1 cellular context compared by ENCODE assay signal in the genomic region with DNA sequence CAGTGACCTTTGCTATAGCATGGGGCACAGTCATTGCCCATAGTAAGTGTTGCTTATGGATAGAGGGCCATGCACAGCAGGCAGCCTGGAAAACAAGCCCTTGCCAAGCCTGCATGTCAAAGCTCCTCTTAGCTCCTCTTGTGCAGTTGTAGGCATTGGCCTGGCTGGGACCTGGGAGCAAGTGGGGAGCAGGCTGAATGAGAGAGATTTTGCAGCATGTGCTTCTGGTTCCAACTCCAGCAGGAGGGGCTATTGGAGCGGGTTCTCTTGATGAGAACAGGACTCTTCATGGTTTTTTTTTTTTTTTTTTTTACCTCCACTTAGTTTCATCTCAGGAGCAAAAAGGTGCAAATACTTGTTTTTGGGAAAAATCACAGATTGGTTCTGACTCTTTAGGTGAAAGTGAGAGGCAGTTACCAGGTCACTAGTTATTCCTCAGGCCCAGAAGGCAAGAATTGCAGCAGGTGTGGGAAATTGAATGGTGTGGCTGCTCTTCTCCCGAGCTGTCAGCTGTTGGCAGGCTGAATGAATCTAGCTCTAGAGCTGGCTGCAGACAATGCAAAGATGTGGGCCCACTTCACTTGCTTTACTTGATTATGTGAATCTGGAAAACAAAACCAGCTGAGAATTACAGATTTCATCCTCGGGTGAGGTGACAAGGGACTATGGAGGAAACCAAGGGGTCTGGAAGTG.
TF ChIP-seq lines count a peak whose summit lies in the region.

No MANE protein-coding gene starts in this region.

TF ChIP-seq in neural cell, 6 proteins besides CTCF, POLR2A, EP300 and RAD21 (continued from another document):
- TF ChIP-seq TAF1 (IDR thresholded peaks at IDR 0.05; ENCODE audit: low read depth) = no peak
TF ChIP-seq in neural cell: peak in this region for 0.
